ENCODE assay signal across 20 cellular contexts in genomic region chr13:48018637-48019036, GRCh38. TPM values are rescaled to one million over a fixed set of nuclear protein-coding genes. Genes with fewer than 3 reads are reported as not detected.
A peak's percentile ranks its signal among the peaks of the same experiment; 100 is the strongest.
DNase-seq lines count a peak whose midpoint lies in the region; ATAC-seq and TF ChIP-seq lines count a peak whose summit lies in the region.
"Had no signal": no experiment of that assay in that cellular context is flagged by ENCODE, and none has a peak within 500 bp of the region (broad histone marks: within the 10 kb centered on the region; RNA-seq: fewer than 3 reads in every experiment).

No MANE protein-coding gene starts in this region.

- no peaks in the 10 kb centered on the region for H3K36me3 ChIP-seq in MG63
- H3K36me3 ChIP-seq: HAP-1 had no signal

- H3K4me3 ChIP-seq in MG63: no peak overlapping the region
- H3K4me3 ChIP-seq: BLaER1, GM12878, HAP-1 had no signal

- peaks cover 8% of the 10 kb centered on the region for H3K9me3 Mint-ChIP-seq in chondrocyte (ENCODE audit: low read depth)
- H3K9me3 Mint-ChIP-seq: CD4-positive, alpha-beta T cell; HFFc6 had no signal

- DNase-seq in DMS53 treated with DMSO at 0.1 percent for 48 hours (lab: John Stamatoyannopoulos, UW; ENCODE audit: unreplicated experiment): peak; percentile 30
- peak; percentile 11 for DNase-seq in NCI-H748 treated with DMSO at 0.1 percent for 48 hours (lab: John Stamatoyannopoulos, UW)
- DNase-seq in left colon: no peak
- no peak for DNase-seq in MG63
- no peak for DNase-seq in GM13977 (ENCODE audit: low spot score)
- DNase-seq in chondrocyte (ENCODE audit: low spot score): no peak
- DNase-seq: CD4-positive, alpha-beta T cell; CD8-positive, alpha-beta memory T cell; DMS 273 treated with DMSO at 0.1 percent for 48 hours; EL; GDM1; GOT3; HFFc6 had no signal

- no peak overlapping the region for H3K4me3 Mint-ChIP-seq in chondrocyte (ENCODE audit: unreplicated experiment)
- H3K4me3 Mint-ChIP-seq: B cell; CD14-positive monocyte; CD4-positive, alpha-beta T cell; CD8-positive, alpha-beta memory T cell; HFFc6 had no signal

- H3K27me3 ChIP-seq in MG63: no peaks in the 10 kb centered on the region
- H3K27me3 ChIP-seq: BLaER1 had no signal

- in situ Hi-C loops in GM13977 (cut with MboI; ENCODE audit: low pct_unique_long_range_greater_than_20kb, low sequenced_read_pairs, unreplicated experiment): no loop called here

- no peaks in the 10 kb centered on the region for H3K27me3 Mint-ChIP-seq in chondrocyte (ENCODE audit: low read depth)
- H3K27me3 Mint-ChIP-seq: B cell; CD4-positive, alpha-beta T cell; CD8-positive, alpha-beta memory T cell had no signal

- TF ChIP-seq CTCF in C4-2B (conservative IDR thresholded peaks at IDR 0.05) (no peak), GM13977 (IDR thresholded peaks at IDR 0.05; ENCODE audit: extremely low read depth, insufficient read depth, missing control alignments) (no peak), chondrocyte (IDR thresholded peaks at IDR 0.05) (no peak)

- no peak overlapping the region for H3K27ac Mint-ChIP-seq in chondrocyte (ENCODE audit: unreplicated experiment)
- H3K27ac Mint-ChIP-seq: B cell; CD14-positive monocyte; CD4-positive, alpha-beta T cell; CD8-positive, alpha-beta memory T cell; HFFc6 had no signal

- peak; percentile 93 for ATAC-seq in left colon
- no peak for ATAC-seq in GM18870 (IDR thresholded peaks at IDR 0.05; ENCODE audit: unreplicated experiment)
- ATAC-seq: GM12878 had no signal

- intact Hi-C loops in left colon (cut with DNase I, micrococcal nuclease): no loop called here

- peak overlapping the region; percentile 85 for H3K27ac ChIP-seq in C4-2B
- H3K27ac ChIP-seq: BLaER1 had no signal

- H3K9me3 ChIP-seq in MG63: no peaks in the 10 kb centered on the region; the same call in 1 of the 2 replicates
- H3K9me3 ChIP-seq: BLaER1, HAP-1 had no signal

- no peaks in the 10 kb centered on the region for H3K4me1 Mint-ChIP-seq in chondrocyte (ENCODE audit: low read depth)
- H3K4me1 Mint-ChIP-seq: B cell, CD14-positive monocyte had no signal

- H3K36me3 Mint-ChIP-seq in chondrocyte (ENCODE audit: low read depth): no peaks in the 10 kb centered on the region

RNA-seq across cellular contexts. Expression of gene SUCLA2, which starts 17.6 kb away (rescaled TPM):
- 10 to 100 TPM; 53.0 to 62.3 TPM for total RNA-seq in left colon
- total RNA-seq in MG63 (2014; rRNA removed; shearing (Covaris generic); ENCODE audit: low replicate concordance): 48.7 and 60.4 TPM in 2 replicates
- total RNA-seq in chondrocyte: 33.0 to 46.8 TPM (median 35.7 TPM) in 3 replicates

RNA-seq across cellular contexts. Expression of gene NUDT15, which starts 18.9 kb away (rescaled TPM):
- total RNA-seq in left colon (10 to 100 TPM; 22.0 to 24.5 TPM), chondrocyte (8.7 to 12.0 TPM (median 9.9 TPM) in 3 replicates)
- 22.1 and 47.8 TPM in 2 replicates for total RNA-seq in MG63 (2014; rRNA removed; shearing (Covaris generic); ENCODE audit: low replicate concordance)

Comparison
In these comparisons a context has a peak if more than half of its experiments do, and no peak if none do; other contexts are left out.
1. DNase-seq: peak in DMS53 treated with DMSO at 0.1 percent for 48 hours (single experiment) and NCI-H748 treated with DMSO at 0.1 percent for 48 hours (single experiment); none in left colon (0 of 2), MG63 (single experiment), GM13977 (single experiment) and chondrocyte (single experiment).